In genomic region chr21:16891821-16892220, GRCh38 we compare ENCODE assay signal across 1 cellular context.
TF ChIP-seq lines count a peak whose summit lies in the region.

No MANE protein-coding gene starts in this region.

TF ChIP-seq in HepG2, 621 proteins besides CTCF, POLR2A, EP300 and RAD21 (continued from another document):
- TF ChIP-seq USF2 (IDR thresholded peaks at IDR 0.05; ENCODE audit: low read depth, low read length) (no peak), USF2 (CRISPR knock-in tag; IDR thresholded peaks at IDR 0.05; ENCODE audit: borderline replicate concordance) (no peak), PAF1 (CRISPR knock-in tag; IDR thresholded peaks at IDR 0.05) (no peak), FOXM1 (CRISPR knock-in tag; IDR thresholded peaks at IDR 0.05) (no peak), PHF8 (CRISPR knock-in tag; IDR thresholded peaks at IDR 0.05) (no peak), ZNF280D (CRISPR knock-in tag; IDR thresholded peaks at IDR 0.05) (no peak), ZIK1 (CRISPR knock-in tag; IDR thresholded peaks at IDR 0.05; ENCODE audit: borderline replicate concordance, low read depth) (no peak), SALL1 (CRISPR knock-in tag; IDR thresholded peaks at IDR 0.05) (no peak), TAF15 (IDR thresholded peaks at IDR 0.05; ENCODE audit: low read depth, low read length, poor library complexity, severe bottlenecking) (no peak), ZNF30 (CRISPR knock-in tag; IDR thresholded peaks at IDR 0.05) (no peak), ZSCAN5A (CRISPR knock-in tag; IDR thresholded peaks at IDR 0.05; ENCODE audit: borderline replicate concordance) (no peak), ZNF33B (CRISPR knock-in tag; IDR thresholded peaks at IDR 0.05) (no peak), ZNF616 (CRISPR knock-in tag; IDR thresholded peaks at IDR 0.05; ENCODE audit: low read depth) (no peak), ZNF766 (CRISPR knock-in tag; IDR thresholded peaks at IDR 0.05; ENCODE audit: borderline replicate concordance) (no peak), ZNF512 (CRISPR knock-in tag; IDR thresholded peaks at IDR 0.05) (no peak)
- TF ChIP-seq, protein P1, sequence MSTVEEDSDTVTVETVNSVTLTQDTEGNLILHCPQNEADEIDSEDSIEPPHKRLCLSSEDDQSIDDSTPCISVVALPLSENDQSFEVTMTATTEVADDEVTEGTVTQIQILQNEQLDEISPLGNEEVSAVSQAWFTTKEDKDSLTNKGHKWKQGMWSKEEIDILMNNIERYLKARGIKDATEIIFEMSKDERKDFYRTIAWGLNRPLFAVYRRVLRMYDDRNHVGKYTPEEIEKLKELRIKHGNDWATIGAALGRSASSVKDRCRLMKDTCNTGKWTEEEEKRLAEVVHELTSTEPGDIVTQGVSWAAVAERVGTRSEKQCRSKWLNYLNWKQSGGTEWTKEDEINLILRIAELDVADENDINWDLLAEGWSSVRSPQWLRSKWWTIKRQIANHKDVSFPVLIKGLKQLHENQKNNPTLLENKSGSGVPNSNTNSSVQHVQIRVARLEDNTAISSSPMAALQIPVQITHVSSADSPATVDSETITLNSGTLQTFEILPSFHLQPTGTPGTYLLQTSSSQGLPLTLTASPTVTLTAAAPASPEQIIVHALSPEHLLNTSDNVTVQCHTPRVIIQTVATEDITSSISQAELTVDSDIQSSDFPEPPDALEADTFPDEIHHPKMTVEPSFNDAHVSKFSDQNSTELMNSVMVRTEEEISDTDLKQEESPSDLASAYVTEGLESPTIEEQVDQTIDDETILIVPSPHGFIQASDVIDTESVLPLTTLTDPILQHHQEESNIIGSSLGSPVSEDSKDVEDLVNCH (CRISPR knock-in tag; IDR thresholded peaks at IDR 0.05): no peak
TF ChIP-seq in HepG2: peak in this region for 0.
